ENCODE assay signal across 9 cellular contexts in genomic region chr2:174603280-174603679, GRCh38. TPM values are rescaled to one million over a fixed set of nuclear protein-coding genes. Genes with fewer than 3 reads are reported as not detected.
DNase-seq lines count a peak whose midpoint lies in the region; ATAC-seq and TF ChIP-seq lines count a peak whose summit lies in the region.
"Had no signal": no experiment of that assay in that cellular context is flagged by ENCODE, and none has a peak within 500 bp of the region (broad histone marks: within the 10 kb centered on the region; RNA-seq: fewer than 3 reads in every experiment).

No MANE protein-coding gene starts in this region.

- H2AFZ ChIP-seq in smooth muscle cell (ENCODE audit: low read depth): no peak overlapping the region

- H3F3A ChIP-seq in smooth muscle cell (ENCODE audit: low read depth): peaks cover 22% of the 10 kb centered on the region

- no peak for TF ChIP-seq POLR2A in Peyer's patch (IDR thresholded peaks at IDR 0.05)

- no peak overlapping the region for H3K4me2 ChIP-seq in smooth muscle cell

- TF ChIP-seq CTCF in Peyer's patch (IDR thresholded peaks at IDR 0.05) (peak; percentile 22 to 55 (median 48)), smooth muscle cell (IDR thresholded peaks at IDR 0.05; ENCODE audit: borderline replicate concordance, insufficient read depth, poor library complexity, severe bottlenecking) (peak; percentile 36)

- peaks cover 19% of the 10 kb centered on the region for H3K79me2 ChIP-seq in smooth muscle cell (ENCODE audit: low read depth)

- H3K9ac ChIP-seq in adipocyte (ENCODE audit: low read length) (no peak overlapping the region), smooth muscle cell (ENCODE audit: low read depth) (no peak overlapping the region)

- H3K36me3 ChIP-seq in Peyer's patch: no peaks in the 10 kb centered on the region
- no peaks in the 10 kb centered on the region for H3K36me3 ChIP-seq in adipocyte (ENCODE audit: control insufficient read depth, insufficient read depth, low read length, severe bottlenecking)
- no peaks in the 10 kb centered on the region for H3K36me3 ChIP-seq in smooth muscle cell (ENCODE audit: low read depth)

- ATAC-seq in HG03095 (IDR thresholded peaks at IDR 0.05; ENCODE audit: unreplicated experiment) (peak; percentile 31), left ventricle myocardium superior (peak; percentile 95)

- H3K9me3 ChIP-seq in Peyer's patch: no peaks in the 10 kb centered on the region
- H3K9me3 ChIP-seq in adipocyte (ENCODE audit: control insufficient read depth, low read length): no peaks in the 10 kb centered on the region
- no peaks in the 10 kb centered on the region for H3K9me3 ChIP-seq in smooth muscle cell (replicated peaks; ENCODE audit: low read depth)

- no peak overlapping the region for H3K4me3 ChIP-seq in Peyer's patch
- H3K4me3 ChIP-seq in adipocyte (ENCODE audit: low read length): no peak overlapping the region
- no peak overlapping the region for H3K4me3 ChIP-seq in smooth muscle cell

- H3K4me1 ChIP-seq in Peyer's patch (peaks cover 0 to 14% (median 10%) of the 10 kb centered on the region in 4 donors), adipocyte (ENCODE audit: control insufficient read depth, insufficient read depth, low read length) (peaks cover 25% of the 10 kb centered on the region), smooth muscle cell (ENCODE audit: low read depth) (peaks cover 13% of the 10 kb centered on the region)

- 29% methylated on average over 3 of the region's 3 CpGs for WGBS in smooth muscle cell (ENCODE audit: low lambda C conversion rate)

- H4K20me1 ChIP-seq in smooth muscle cell (ENCODE audit: low read depth): no peaks in the 10 kb centered on the region

- H3K27me3 ChIP-seq in Peyer's patch (no peaks in the 10 kb centered on the region), adipocyte (replicated peaks; ENCODE audit: control insufficient read depth, insufficient read depth, low read length) (no peaks in the 10 kb centered on the region), smooth muscle cell (ENCODE audit: low read depth) (no peaks in the 10 kb centered on the region)

- intact Hi-C loops in left ventricle myocardium superior (cut with micrococcal nuclease): loop anchor here (5.0 kb wide), 1 partner anchor 141 kb away; no protein-coding TSS in a partner anchor

- DNase-seq in SIG-M5 treated with dmso at 0.1 percent for 504 hours (lab: John Stamatoyannopoulos, UW; ENCODE audit: unreplicated experiment) (peak; percentile 31), SIG-M5 (lab: John Stamatoyannopoulos, UW) (no peak), Peyer's patch (peak in 2 of 3 donors; percentile 70 to 83), adipocyte (ENCODE audit: low read depth) (peak; percentile 28), left ventricle myocardium superior (peak; percentile 50), smooth muscle cell (lab: John Stamatoyannopoulos, UW; ENCODE audit: unreplicated experiment) (no peak), SW 1271 (lab: John Stamatoyannopoulos, UW) (no peak)

- H3K27ac ChIP-seq in Peyer's patch (no peak overlapping the region), smooth muscle cell (ENCODE audit: low read depth) (peak overlapping the region; percentile 1)
- H3K27ac ChIP-seq: epithelial cell of prostate had no signal

RNA-seq across cellular contexts. Expression of gene WIPF1, which starts 5.7 kb away (rescaled TPM):
- 10 to 100 TPM in 3 of 4 donors, 1 to 10 TPM in 1; 7.4 to 81.7 (median 17.3) TPM for total RNA-seq in Peyer's patch
- total RNA-seq in left ventricle myocardium superior: 15.2 TPM
- total RNA-seq in smooth muscle cell: 27.3 and 29.0 TPM in 2 replicates
- polyA plus RNA-seq in smooth muscle cell: 35.5 and 36.4 TPM in 2 replicates

Comparison
In these comparisons a context has a peak if more than half of its experiments do, and no peak if none do; other contexts are left out.
1. DNase-seq: peak in SIG-M5 treated with dmso at 0.1 percent for 504 hours (single experiment), Peyer's patch (2 of 3), adipocyte (single experiment) and left ventricle myocardium superior (single experiment); none in SIG-M5 (single experiment), smooth muscle cell (single experiment) and SW 1271 (0 of 2).